ENCODE assay signal across 11 cellular contexts in genomic region chr22:45211848-45212247, GRCh38. TPM values are rescaled to one million over a fixed set of nuclear protein-coding genes. Genes with fewer than 3 reads are reported as not detected.
DNase-seq lines count a peak whose midpoint lies in the region; ATAC-seq and TF ChIP-seq lines count a peak whose summit lies in the region.
"Had no signal": no experiment of that assay in that cellular context is flagged by ENCODE, and none has a peak within 500 bp of the region (broad histone marks: within the 10 kb centered on the region; RNA-seq: fewer than 3 reads in every experiment).

No MANE protein-coding gene starts in this region.

- intact Hi-C loops in heart left ventricle (cut with DNase I): no loop called here
- intact Hi-C loops in cardiac septum (cut with DNase I): no loop called here
- intact Hi-C loops in uterus (cut with DNase I; ENCODE audit: low total_unique reads): no loop called here

- DNase-seq in heart left ventricle: peak in 1 of 5 donors; percentile 15
- DNase-seq in cardiac septum (ENCODE audit: low spot score): no peak
- no peak for DNase-seq in uterus
- DNase-seq in NCI-H524 (lab: John Stamatoyannopoulos, UW): no peak
- no peak for DNase-seq in NCI-H446 (lab: John Stamatoyannopoulos, UW)
- DNase-seq: GF-D8, NCI-H748 treated with DMSO at 0.1 percent for 48 hours had no signal

- H3K4me1 ChIP-seq in heart left ventricle (peaks cover 0 to 42% (median 18%) of the 10 kb centered on the region in 12 donors), ectodermal cell (ENCODE audit: control insufficient read depth, insufficient read depth, low read length) (peaks cover 22% of the 10 kb centered on the region), uterus (peaks cover 0 to 9% of the 10 kb centered on the region in 2 donors)

- peak overlapping the region in 1 of 3 experiments; percentile 44 for H3K27ac Mint-ChIP-seq in nephron

- H3K27me3 Mint-ChIP-seq in nephron (ENCODE audit: low read depth): peaks cover 33% of the 10 kb centered on the region

- ATAC-seq in heart left ventricle (peak in 1 of 4 donors; percentile 21), HG03196 (IDR thresholded peaks at IDR 0.05; ENCODE audit: unreplicated experiment) (no peak)

- H3K27me3 ChIP-seq in heart left ventricle: no peaks in the 10 kb centered on the region
- peaks cover 9% of the 10 kb centered on the region for H3K27me3 ChIP-seq in ectodermal cell (ENCODE audit: control insufficient read depth, insufficient read depth, low read length, poor library complexity, severe bottlenecking)
- H3K27me3 ChIP-seq in uterus: no peaks in the 10 kb centered on the region

- peaks cover 0 to 29% (median 0%) of the 10 kb centered on the region in 9 donors for H3K36me3 ChIP-seq in heart left ventricle
- no peaks in the 10 kb centered on the region for H3K36me3 ChIP-seq in ectodermal cell (ENCODE audit: control insufficient read depth, insufficient read depth, low read length)
- no peaks in the 10 kb centered on the region for H3K36me3 ChIP-seq in uterus

- 88 to 92% (median 89%) methylated on average over 18 of the region's 18 CpGs for WGBS in heart left ventricle, 4 donors
- 89 to 91% methylated on average over 18 of the region's 18 CpGs for WGBS in ectodermal cell, 2 experiments

- TF ChIP-seq CTCF in heart left ventricle (IDR thresholded peaks at IDR 0.05) (no peak), nephron (IDR thresholded peaks at IDR 0.05; ENCODE audit: unreplicated experiment in 3 of 3) (no peak), uterus (IDR thresholded peaks at IDR 0.05) (no peak)

- H3K4me1 Mint-ChIP-seq in nephron: peaks cover 29% of the 10 kb centered on the region

- no peaks in the 10 kb centered on the region for H3K9me3 Mint-ChIP-seq in nephron

- H3K4me3 Mint-ChIP-seq in nephron: peak overlapping the region in 2 of 3 experiments; percentile 12 to 32

- H3K9me3 ChIP-seq in heart left ventricle (no peaks in the 10 kb centered on the region), ectodermal cell (ENCODE audit: control insufficient read depth, low read length) (no peaks in the 10 kb centered on the region), uterus (no peaks in the 10 kb centered on the region)

- H3K36me3 Mint-ChIP-seq in nephron (ENCODE audit: low read depth): no peaks in the 10 kb centered on the region

- TF ChIP-seq POLR2A in heart left ventricle (IDR thresholded peaks at IDR 0.05) (no peak), uterus (IDR thresholded peaks at IDR 0.05) (no peak)

- H3K27ac ChIP-seq in heart left ventricle: peak overlapping the region in 10 of 12 donors; percentile 11 to 85 (median 46)
- no peak overlapping the region for H3K27ac ChIP-seq in ectodermal cell (ENCODE audit: insufficient read depth, low read depth, low read length, poor library complexity, severe bottlenecking)
- peak overlapping the region; percentile 66 to 72 for H3K27ac ChIP-seq in uterus

- peak overlapping the region in 10 of 12 donors; percentile 14 to 59 (median 44) for H3K4me3 ChIP-seq in heart left ventricle
- H3K4me3 ChIP-seq in ectodermal cell (ENCODE audit: insufficient read depth, low read depth, low read length): peak overlapping the region; percentile 4
- H3K4me3 ChIP-seq in uterus: peak overlapping the region; percentile 32 to 39
- H3K4me3 ChIP-seq: lung had no signal

RNA-seq across cellular contexts. Expression of gene KIAA0930, which starts 28.8 kb away (rescaled TPM):
- 10 to 100 TPM; 14.7 to 67.1 (median 18.7) TPM for total RNA-seq in heart left ventricle
- polyA plus RNA-seq in heart left ventricle: 10 to 100 TPM in 1 of 2 donors, 1 to 10 TPM in 1; 8.5 to 25.1 TPM
- total RNA-seq in cardiac septum: 21.6 TPM
- polyA plus RNA-seq in ectodermal cell (2013, experiment 1 of 4): 37.0 TPM
- polyA plus RNA-seq in ectodermal cell (2013, experiment 2 of 4): 36.3 TPM
- polyA plus RNA-seq in ectodermal cell (2013, experiment 3 of 4): 27.5 TPM
- 31.5 TPM for polyA plus RNA-seq in ectodermal cell (2013, experiment 4 of 4)
- 10 to 100 TPM in 3 of 4 donors, 1 to 10 TPM in 1; 9.4 to 31.8 (median 19.6) TPM for total RNA-seq in uterus

RNA-seq across cellular contexts. Expression of gene NUP50, which starts 48.1 kb away (rescaled TPM):
- total RNA-seq in heart left ventricle: 10 to 100 TPM; 11.7 to 42.6 (median 14.4) TPM
- 10 to 100 TPM in 1 of 2 donors, 1 to 10 TPM in 1; 5.8 to 10.5 TPM for polyA plus RNA-seq in heart left ventricle
- total RNA-seq in cardiac septum: 13.4 TPM
- 84.0 TPM for polyA plus RNA-seq in ectodermal cell (2013, experiment 1 of 4)
- polyA plus RNA-seq in ectodermal cell (2013, experiment 2 of 4): 78.7 TPM
- 60.5 TPM for polyA plus RNA-seq in ectodermal cell (2013, experiment 3 of 4)
- polyA plus RNA-seq in ectodermal cell (2013, experiment 4 of 4): 60.7 TPM
- total RNA-seq in uterus: 100 to 1,000 TPM in 2 of 4 donors, 10 to 100 TPM in 2; 45.7 to 558 (median 101) TPM
